ENCODE assay signal across 9 cellular contexts in genomic region chr1:204084247-204084772, GRCh38. TPM values are rescaled to one million over a fixed set of nuclear protein-coding genes. Genes with fewer than 3 reads are reported as not detected.
DNase-seq lines count a peak whose midpoint lies in the region; ATAC-seq and TF ChIP-seq lines count a peak whose summit lies in the region.
"Had no signal": no experiment of that assay in that cellular context is flagged by ENCODE, and none has a peak within 500 bp of the region (broad histone marks: within the 10 kb centered on the region; RNA-seq: fewer than 3 reads in every experiment).

No MANE protein-coding gene starts in this region.

- 0 to 21% methylated on average over 1 to 4 of the region's 4 CpGs for WGBS in body of pancreas, 2 donors
- 69 to 77% (median 75%) methylated on average over 4 of the region's 4 CpGs for WGBS in ovary, 3 donors

- peak; percentile 92 for ATAC-seq in body of pancreas
- peak; percentile 64 to 69 for ATAC-seq in lower lobe of right lung

- H3K4me1 ChIP-seq in body of pancreas (peaks cover 100% of the 10 kb centered on the region), lower lobe of right lung (peaks cover 98% of the 10 kb centered on the region), uterus (peaks cover 36 to 57% of the 10 kb centered on the region in 2 donors), ovary (ENCODE audit: insufficient read depth) (peaks cover 29% of the 10 kb centered on the region)

- H3K9me3 ChIP-seq in body of pancreas (no peaks in the 10 kb centered on the region), lower lobe of right lung (no peaks in the 10 kb centered on the region), uterus (no peaks in the 10 kb centered on the region), ovary (no peaks in the 10 kb centered on the region)

- peak in 2 of 7 experiments; percentile 21 to 24 for TF ChIP-seq CTCF in body of pancreas (IDR thresholded peaks at IDR 0.05)
- TF ChIP-seq CTCF in lower lobe of right lung (IDR thresholded peaks at IDR 0.05), result no peak
- no peak for TF ChIP-seq CTCF in uterus (IDR thresholded peaks at IDR 0.05)
- no peak for TF ChIP-seq CTCF in ovary (IDR thresholded peaks at IDR 0.05)

- TF ChIP-seq POLR2A in body of pancreas (IDR thresholded peaks at IDR 0.05) (peak in 2 of 3 donors; percentile 49 to 55), uterus (IDR thresholded peaks at IDR 0.05) (no peak), ovary (IDR thresholded peaks at IDR 0.05) (no peak)

- intact Hi-C loops in body of pancreas (cut with DNase I) (no loop called here), lower lobe of right lung (cut with DNase I) (no loop called here), uterus (cut with DNase I; ENCODE audit: low total_unique reads) (no loop called here), ovary (cut with DNase I) (loop anchor here in 1 of 4 donors (5.0 kb wide), 1 partner anchor 43 kb away; no protein-coding TSS in a partner anchor)

- DNase-seq in NCI-H1930 (lab: John Stamatoyannopoulos, UW) (peak; percentile 45 to 55), body of pancreas (peak; percentile 94 to 98 (median 98)), lower lobe of right lung (peak; percentile 81), uterus (no peak), ovary (no peak)
- DNase-seq in activated effector memory CD4-positive, alpha-beta T cell treated with anti-CD3 and anti-CD28 coated beads, Interleukin-2, amount 50 U/mL, for 16 hours, result no peak
- no peak for DNase-seq in activated CD4-positive, alpha-beta T cell treated with anti-CD3 and anti-CD28 coated beads for 4 hours
- DNase-seq: activated CD4-positive, alpha-beta T cell treated with anti-CD3 and anti-CD28 coated beads, Interleukin-2, amount 10 ng/mL, durations not matched to agents 7 days and 5 days; GM23248 had no signal

- no peaks in the 10 kb centered on the region for H3K27me3 ChIP-seq in body of pancreas
- no peaks in the 10 kb centered on the region for H3K27me3 ChIP-seq in lower lobe of right lung (ENCODE audit: low read depth)
- H3K27me3 ChIP-seq in uterus, result no peaks in the 10 kb centered on the region
- no peaks in the 10 kb centered on the region for H3K27me3 ChIP-seq in ovary

- H3K4me3 ChIP-seq in body of pancreas (no peak overlapping the region), lower lobe of right lung (no peak overlapping the region), uterus (no peak overlapping the region), ovary (no peak overlapping the region)
- H3K4me3 ChIP-seq: GM23248 had no signal

- H3K27ac ChIP-seq in body of pancreas (peak overlapping the region; percentile 87 to 97 (median 92)), lower lobe of right lung (peak overlapping the region; percentile 86), uterus (peak overlapping the region; percentile 94 to 99), ovary (no peak overlapping the region)
- H3K27ac ChIP-seq: GM23248 had no signal

- TF ChIP-seq EP300 in ovary (IDR thresholded peaks at IDR 0.05), result no peak

- no peaks in the 10 kb centered on the region for H3K36me3 ChIP-seq in body of pancreas (replicated peaks in 1 of 2; ENCODE audit: insufficient read depth in 1 of 2, low read depth in 2 of 2)
- no peaks in the 10 kb centered on the region for H3K36me3 ChIP-seq in lower lobe of right lung
- no peaks in the 10 kb centered on the region for H3K36me3 ChIP-seq in uterus
- H3K36me3 ChIP-seq in ovary, result no peaks in the 10 kb centered on the region

RNA-seq across cellular contexts. Expression of gene SOX13, which starts 11.4 kb away (rescaled TPM):
- 10 to 100 TPM; 29.6 to 37.2 TPM for total RNA-seq in body of pancreas
- 57.8 TPM for total RNA-seq in lower lobe of right lung
- total RNA-seq in uterus, result 100 to 1,000 TPM in 1 of 4 donors, 10 to 100 TPM in 3; 15.7 to 139 (median 37.9) TPM
- 10 to 100 TPM; 12.0 to 43.0 (median 27.2) TPM for total RNA-seq in ovary
- polyA plus RNA-seq in ovary, result 10 to 100 TPM; 16.4 to 20.8 TPM

Comparison
In these comparisons a context has a peak if more than half of its experiments do, and no peak if none do; other contexts are left out.
1. DNase-seq: peak in NCI-H1930 (2 of 2), body of pancreas (4 of 4) and lower lobe of right lung (single experiment); none in uterus (0 of 2), ovary (0 of 5), activated effector memory CD4-positive, alpha-beta T cell treated with anti-CD3 and anti-CD28 coated beads, Interleukin-2, amount 50 U/mL, for 16 hours (single experiment) and activated CD4-positive, alpha-beta T cell treated with anti-CD3 and anti-CD28 coated beads for 4 hours (0 of 2).
2. H3K27ac ChIP-seq: peak in body of pancreas (4 of 4), lower lobe of right lung (single experiment) and uterus (2 of 2); none in ovary (0 of 2).
3. POLR2A ChIP-seq: peak in body of pancreas (2 of 3); none in uterus (0 of 2) and ovary (single experiment).